Comparison of ENCODE assay signal across 8 cellular contexts in genomic region chr16:12801511-12802042, GRCh38. TPM values are rescaled to one million over a fixed set of nuclear protein-coding genes. Genes with fewer than 3 reads are reported as not detected.
DNase-seq lines count a peak whose midpoint lies in the region; ATAC-seq and TF ChIP-seq lines count a peak whose summit lies in the region.

No MANE protein-coding gene starts in this region.

- peaks cover 0 to 5% (median 0%) of the 10 kb centered on the region in 3 donors for H3K9me3 Mint-ChIP-seq in T-cell

- peaks cover 10% of the 10 kb centered on the region for H3K36me3 Mint-ChIP-seq in T-cell

- WGBS in esophagus squamous epithelium, 2 donors = 12 to 21% methylated on average over 4 of the region's 4 CpGs

- peaks cover 21 to 26% (median 24%) of the 10 kb centered on the region in 3 donors for H3K4me1 Mint-ChIP-seq in T-cell

- TF ChIP-seq POLR2A in esophagus squamous epithelium (IDR thresholded peaks at IDR 0.05) = no peak

- peaks cover 12 to 46% (median 15%) of the 10 kb centered on the region in 3 donors for H3K4me1 ChIP-seq in esophagus squamous epithelium

- no peaks in the 10 kb centered on the region for H3K27me3 Mint-ChIP-seq in T-cell

- DNase-seq in AG04449 (ENCODE audit: low read depth, low spot score) = peak; percentile 79
- peak in 1 of 34 experiments; percentile 20 for DNase-seq in T-cell
- DNase-seq in esophagus squamous epithelium (lab: John Stamatoyannopoulos, UW) = no peak
- peak; percentile 40 for DNase-seq in stimulated activated CD8-positive, alpha-beta memory T cell treated with anti-CD3 and anti-CD28 coated beads, Interleukin-4, amount 100 ng/mL, for 48 hours
- DNase-seq in cardiac septum (ENCODE audit: low spot score) = no peak

- peak overlapping the region; percentile 54 to 96 (median 90) for H3K27ac ChIP-seq in esophagus squamous epithelium

- CTCF ChIA-PET in AG04449 (lab: Yijun Ruan, JAX) = interaction anchor here (0.9 kb wide), 1 partner anchor 573 kb away, joined by 3 read pairs; no protein-coding TSS in a partner anchor
- CTCF ChIA-PET in T-cell (lab: Charles Lee) = no interaction called here

- no peaks in the 10 kb centered on the region for H3K27me3 ChIP-seq in esophagus squamous epithelium

- ATAC-seq in GM18511 (IDR thresholded peaks at IDR 0.05; ENCODE audit: unreplicated experiment) = peak; percentile 47
- ATAC-seq in T-cell (replicated peaks in 1 of 4) = no peak
- no peak for ATAC-seq in GM19467 (IDR thresholded peaks at IDR 0.05; ENCODE audit: unreplicated experiment)
- no peak for ATAC-seq in HG03521 (IDR thresholded peaks at IDR 0.05; ENCODE audit: unreplicated experiment)

- H3K27ac Mint-ChIP-seq in T-cell = no peak overlapping the region

- no peaks in the 10 kb centered on the region for H3K36me3 ChIP-seq in esophagus squamous epithelium

- POLR2A ChIA-PET in AG04449 (lab: Yijun Ruan, JAX) (interaction anchor here (0.6 kb wide), 1 partner anchor 122 kb away, joined by 3 read pairs; no protein-coding TSS in a partner anchor), T-cell (lab: Charles Lee) (no interaction called here)

- intact Hi-C loops in esophagus squamous epithelium (cut with DNase I) (no loop called here), cardiac septum (cut with DNase I) (loop anchor here (10.0 kb wide), 2 partner anchors 227 to 887 kb away; partner anchors contain the start of gene GSPT1)

- H3K9me3 ChIP-seq in esophagus squamous epithelium = no peaks in the 10 kb centered on the region

- TF ChIP-seq CTCF in AG04449 (IDR thresholded peaks at IDR 0.05; ENCODE audit: insufficient read depth, low read length, missing control alignments) = no peak
- TF ChIP-seq CTCF in esophagus squamous epithelium (IDR thresholded peaks at IDR 0.05) = no peak

- no peak overlapping the region; the same call in 1 of the 2 replicates for H3K4me3 ChIP-seq in AG04449 (ENCODE audit: low read depth, low read length)
- peak overlapping the region in 3 of 4 donors; percentile 73 to 76 (median 76) for H3K4me3 ChIP-seq in esophagus squamous epithelium

- peak overlapping the region; percentile 18 to 88 (median 48) for H3K4me3 Mint-ChIP-seq in T-cell

RNA-seq across cellular contexts. Expression of gene CPPED1, which starts 2.1 kb away (rescaled TPM):
- 1 to 10 TPM; 2.9 to 9.2 (median 7.5) TPM for total RNA-seq in T-cell
- 10 to 100 TPM; 14.3 to 45.6 (median 16.8) TPM for total RNA-seq in esophagus squamous epithelium
- 13.3 TPM for total RNA-seq in cardiac septum

Comparison
In these comparisons a context has a peak if more than half of its experiments do, and no peak if none do; other contexts are left out.
1. DNase-seq: peak in AG04449 (single experiment) and stimulated activated CD8-positive, alpha-beta memory T cell treated with anti-CD3 and anti-CD28 coated beads, Interleukin-4, amount 100 ng/mL, for 48 hours (single experiment); none in esophagus squamous epithelium (single experiment) and cardiac septum (single experiment).